Comparison of ENCODE assay signal across 14 cellular contexts in the genomic region with DNA sequence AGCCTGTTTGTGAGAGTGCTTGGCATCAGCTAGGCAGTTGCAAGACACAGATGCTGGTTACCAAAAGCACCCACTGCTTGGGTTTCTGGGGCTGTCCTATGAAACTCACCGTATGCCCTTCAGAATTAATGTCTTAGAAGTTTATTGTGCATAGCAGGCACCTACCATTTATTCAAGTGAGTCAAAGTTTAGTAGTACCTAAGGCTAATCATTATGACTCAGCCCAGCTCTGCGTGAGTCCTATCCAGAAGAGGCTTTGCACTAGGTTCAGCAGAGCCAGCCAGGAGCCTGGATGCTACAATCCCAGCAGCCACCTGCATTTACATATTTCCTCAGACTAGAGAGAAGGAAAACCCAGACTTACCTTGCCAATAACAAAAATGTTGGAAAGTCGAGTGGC. TPM values are rescaled to one million over a fixed set of nuclear protein-coding genes. Genes with fewer than 3 reads are reported as not detected.
DNase-seq lines count a peak whose midpoint lies in the region; ATAC-seq lines count a peak whose summit lies in the region.
"Had no signal": no experiment of that assay in that cellular context is flagged by ENCODE, and none has a peak within 500 bp of the region (broad histone marks: within the 10 kb centered on the region; RNA-seq: fewer than 3 reads in every experiment).

No MANE protein-coding gene starts in this region.

- H3K36me3 Mint-ChIP-seq in activated naive CD4-positive, alpha-beta T cell treated with anti-CD3 and anti-CD28 coated beads, Interleukin-2, amount 50 U/mL, for 72 hours, result peaks cover 47 to 60% of the 10 kb centered on the region in 2 donors
- H3K36me3 Mint-ChIP-seq in effector memory CD8-positive, alpha-beta T cell (ENCODE audit: insufficient read depth), result peaks cover 72% of the 10 kb centered on the region
- H3K36me3 Mint-ChIP-seq in stimulated activated naive CD8-positive, alpha-beta T cell treated with anti-CD3 and anti-CD28 coated beads, Interleukin-15, Interleukin-2, amounts not matched to agents 100 ng/mL and 50 ng/mL, for 24 hours (ENCODE audit: low read depth), result peaks cover 75% of the 10 kb centered on the region

- no peak overlapping the region for H3K4me3 Mint-ChIP-seq in effector memory CD8-positive, alpha-beta T cell
- peak overlapping the region; percentile 90 for H3K4me3 Mint-ChIP-seq in stimulated activated naive CD8-positive, alpha-beta T cell treated with anti-CD3 and anti-CD28 coated beads, Interleukin-15, Interleukin-2, amounts not matched to agents 100 ng/mL and 50 ng/mL, for 24 hours
- H3K4me3 Mint-ChIP-seq: B cell had no signal

- H3K9me3 Mint-ChIP-seq in activated naive CD4-positive, alpha-beta T cell treated with anti-CD3 and anti-CD28 coated beads, Interleukin-2, amount 50 U/mL, for 72 hours, result no peaks in the 10 kb centered on the region
- no peaks in the 10 kb centered on the region for H3K9me3 Mint-ChIP-seq in effector memory CD8-positive, alpha-beta T cell
- no peaks in the 10 kb centered on the region for H3K9me3 Mint-ChIP-seq in stimulated activated naive CD8-positive, alpha-beta T cell treated with anti-CD3 and anti-CD28 coated beads, Interleukin-15, Interleukin-2, amounts not matched to agents 100 ng/mL and 50 ng/mL, for 24 hours

- peaks cover 29 to 35% of the 10 kb centered on the region in 2 donors for H3K4me1 Mint-ChIP-seq in effector memory CD8-positive, alpha-beta T cell (ENCODE audit: low read depth in 2 of 2)
- peaks cover 47% of the 10 kb centered on the region for H3K4me1 Mint-ChIP-seq in stimulated activated naive CD8-positive, alpha-beta T cell treated with anti-CD3 and anti-CD28 coated beads, Interleukin-15, Interleukin-2, amounts not matched to agents 100 ng/mL and 50 ng/mL, for 24 hours (ENCODE audit: low read depth)

- DNase-seq in activated naive CD4-positive, alpha-beta T cell treated with anti-CD3 and anti-CD28 coated beads, Interleukin-2, amount 50 U/mL, for 72 hours (ENCODE audit: low spot score in 2 of 2), result no peak
- DNase-seq in activated naive CD4-positive, alpha-beta T cell treated with Interleukin-2 at 50 U/mL for 16 hours, result no peak
- DNase-seq in T1000 (lab: John Stamatoyannopoulos, UW) (peak; percentile 12), GM19238 (ENCODE audit: insufficient read length, low spot score) (no peak), NCI-H146 treated with DMSO at 0.1 percent for 48 hours (lab: John Stamatoyannopoulos, UW; ENCODE audit: unreplicated experiment) (no peak), NOMO-1 treated with DMSO at 0.1 percent for 48 hours (lab: John Stamatoyannopoulos, UW; ENCODE audit: unreplicated experiment) (no peak)
- no peak for DNase-seq in effector memory CD8-positive, alpha-beta T cell
- DNase-seq: activated effector memory CD4-positive, alpha-beta T cell treated with anti-CD3 and anti-CD28 coated beads, Interleukin-2, amount 50 U/mL, for 16 hours; endodermal cell; hippocampal formation; NCI-H1417 treated with DMSO at 0.1 percent for 48 hours; sigmoid colon had no signal

- H3K27me3 Mint-ChIP-seq in effector memory CD8-positive, alpha-beta T cell, result no peaks in the 10 kb centered on the region
- no peaks in the 10 kb centered on the region for H3K27me3 Mint-ChIP-seq in stimulated activated naive CD8-positive, alpha-beta T cell treated with anti-CD3 and anti-CD28 coated beads, Interleukin-15, Interleukin-2, amounts not matched to agents 100 ng/mL and 50 ng/mL, for 24 hours
- H3K27me3 Mint-ChIP-seq: B cell had no signal

- peak; percentile 36 to 53 for ATAC-seq in activated naive CD4-positive, alpha-beta T cell treated with anti-CD3 and anti-CD28 coated beads, Interleukin-2, amount 50 U/mL, for 72 hours
- ATAC-seq in effector memory CD8-positive, alpha-beta T cell (replicated peaks), result no peak

- H3K27ac Mint-ChIP-seq in activated naive CD4-positive, alpha-beta T cell treated with anti-CD3 and anti-CD28 coated beads, Interleukin-2, amount 50 U/mL, for 72 hours, result peak overlapping the region; percentile 93 to 94
- peak overlapping the region; percentile 50 to 94 for H3K27ac Mint-ChIP-seq in effector memory CD8-positive, alpha-beta T cell
- H3K27ac Mint-ChIP-seq in stimulated activated naive CD8-positive, alpha-beta T cell treated with anti-CD3 and anti-CD28 coated beads, Interleukin-15, Interleukin-2, amounts not matched to agents 100 ng/mL and 50 ng/mL, for 24 hours, result peak overlapping the region; percentile 84
- H3K27ac Mint-ChIP-seq: B cell, endodermal cell had no signal

RNA-seq across cellular contexts. Expression of gene RPS4X, which starts 4.2 kb away (rescaled TPM):
- total RNA-seq in activated naive CD4-positive, alpha-beta T cell treated with anti-CD3 and anti-CD28 coated beads, Interleukin-2, amount 50 U/mL, for 72 hours, result 1,000 to 10,000 TPM; 1,263 to 1,366 TPM

RNA-seq across cellular contexts. Expression of gene CITED1, which starts 32.8 kb away (rescaled TPM):
- under 1 TPM in 1 of 2 donors, not detected in 1; 0.43 TPM for total RNA-seq in activated naive CD4-positive, alpha-beta T cell treated with anti-CD3 and anti-CD28 coated beads, Interleukin-2, amount 50 U/mL, for 72 hours
- total RNA-seq: B cell had no signal

RNA-seq across cellular contexts. Expression of gene ERCC6L, which starts 34.0 kb away (rescaled TPM):
- 10 to 100 TPM; 12.6 to 21.8 TPM for total RNA-seq in activated naive CD4-positive, alpha-beta T cell treated with anti-CD3 and anti-CD28 coated beads, Interleukin-2, amount 50 U/mL, for 72 hours
